12 cellular contexts compared by ENCODE assay signal in genomic region chr4:53914313-53915016, GRCh38.
DNase-seq lines count a peak whose midpoint lies in the region; ATAC-seq and TF ChIP-seq lines count a peak whose summit lies in the region.
"Had no signal": no experiment of that assay in that cellular context is flagged by ENCODE, and none has a peak within 500 bp of the region (broad histone marks: within the 10 kb centered on the region; RNA-seq: fewer than 3 reads in every experiment).

No MANE protein-coding gene starts in this region.

- no peak overlapping the region for H3K27ac Mint-ChIP-seq in activated T-helper 17 cell treated with anti-CD3 and anti-CD28 coated beads, Interleukin-2, amount 50 U/mL, for 72 hours
- H3K27ac Mint-ChIP-seq in type B pancreatic cell: no peak overlapping the region
- H3K27ac Mint-ChIP-seq: neural progenitor cell had no signal

- H3K36me3 Mint-ChIP-seq in activated T-helper 17 cell treated with anti-CD3 and anti-CD28 coated beads, Interleukin-2, amount 50 U/mL, for 72 hours (ENCODE audit: low read depth): no peaks in the 10 kb centered on the region
- no peaks in the 10 kb centered on the region for H3K36me3 Mint-ChIP-seq in type B pancreatic cell
- H3K36me3 Mint-ChIP-seq: neural progenitor cell had no signal

- no peaks in the 10 kb centered on the region for H3K4me1 Mint-ChIP-seq in activated T-helper 17 cell treated with anti-CD3 and anti-CD28 coated beads, Interleukin-2, amount 50 U/mL, for 72 hours
- no peaks in the 10 kb centered on the region for H3K4me1 Mint-ChIP-seq in type B pancreatic cell (ENCODE audit: unreplicated experiment)
- H3K4me1 Mint-ChIP-seq: neural progenitor cell had no signal

- H3K27me3 Mint-ChIP-seq in activated T-helper 17 cell treated with anti-CD3 and anti-CD28 coated beads, Interleukin-2, amount 50 U/mL, for 72 hours: peaks cover 8% of the 10 kb centered on the region
- peaks cover 15% of the 10 kb centered on the region for H3K27me3 Mint-ChIP-seq in type B pancreatic cell

- no peaks in the 10 kb centered on the region for H3K9me3 ChIP-seq in lower lobe of right lung
- H3K9me3 ChIP-seq: heart left ventricle had no signal

- peak overlapping the region; percentile 61 for H3K27ac ChIP-seq in lower lobe of right lung
- H3K27ac ChIP-seq: neural progenitor cell had no signal

- H3K36me3 ChIP-seq in lower lobe of right lung: no peaks in the 10 kb centered on the region
- H3K36me3 ChIP-seq: heart left ventricle, neural progenitor cell had no signal

- peak; percentile 66 for ATAC-seq in activated T-helper 17 cell treated with anti-CD3 and anti-CD28 coated beads, Interleukin-2, amount 50 U/mL, for 72 hours (replicated peaks)
- ATAC-seq in lower lobe of right lung: peak; percentile 65 to 79

- intact Hi-C loops in lower lobe of right lung (cut with DNase I): loop anchor here (10.0 kb wide), 1 partner anchor 310 kb away; the partner anchor contains the start of gene PDGFRA

- no peaks in the 10 kb centered on the region for H3K27me3 ChIP-seq in lower lobe of right lung (ENCODE audit: low read depth)
- H3K27me3 ChIP-seq: heart left ventricle, neural progenitor cell had no signal

- no peak for TF ChIP-seq CTCF in lower lobe of right lung (IDR thresholded peaks at IDR 0.05)
- no peak for TF ChIP-seq CTCF in type B pancreatic cell (conservative IDR thresholded peaks at IDR 0.05)

- DNase-seq in AG20443 (ENCODE audit: low spot score): peak; percentile 81
- peak; percentile 81 for DNase-seq in HS-5 (ENCODE audit: low read depth)
- DNase-seq in lower lobe of right lung: peak; percentile 78
- no peak for DNase-seq in type B pancreatic cell (ENCODE audit: extremely low spot score, unreplicated experiment)
- no peak for DNase-seq in T-helper 1 cell
- no peak for DNase-seq in cerebellar cortex (ENCODE audit: low spot score)
- DNase-seq in NCI-H1105 (lab: John Stamatoyannopoulos, UW): no peak
- DNase-seq: amygdala, heart left ventricle, NCI-H345 had no signal

- H3K4me3 Mint-ChIP-seq in activated T-helper 17 cell treated with anti-CD3 and anti-CD28 coated beads, Interleukin-2, amount 50 U/mL, for 72 hours: no peak overlapping the region
- no peak overlapping the region for H3K4me3 Mint-ChIP-seq in type B pancreatic cell
- H3K4me3 Mint-ChIP-seq: neural progenitor cell had no signal

- H3K4me1 ChIP-seq in lower lobe of right lung: peaks cover under 1% of the 10 kb centered on the region
- H3K4me1 ChIP-seq: neural progenitor cell had no signal

- H3K9me3 Mint-ChIP-seq in activated T-helper 17 cell treated with anti-CD3 and anti-CD28 coated beads, Interleukin-2, amount 50 U/mL, for 72 hours: no peaks in the 10 kb centered on the region
- no peaks in the 10 kb centered on the region for H3K9me3 Mint-ChIP-seq in type B pancreatic cell
- H3K9me3 Mint-ChIP-seq: neural progenitor cell had no signal

- H3K4me3 ChIP-seq in lower lobe of right lung: no peak overlapping the region
- H3K4me3 ChIP-seq: heart left ventricle, neural progenitor cell had no signal

Comparison
In these comparisons a context has a peak if more than half of its experiments do, and no peak if none do; other contexts are left out.
1. DNase-seq: peak in AG20443 (single experiment), HS-5 (single experiment) and lower lobe of right lung (single experiment); none in type B pancreatic cell (single experiment), T-helper 1 cell (0 of 5), cerebellar cortex (single experiment) and NCI-H1105 (single experiment).